ENCODE assay signal across 15 cellular contexts in genomic region chr3:18085429-18085828, GRCh38.
DNase-seq lines count a peak whose midpoint lies in the region; ATAC-seq and TF ChIP-seq lines count a peak whose summit lies in the region.
"Had no signal": no experiment of that assay in that cellular context is flagged by ENCODE, and none has a peak within 500 bp of the region (broad histone marks: within the 10 kb centered on the region; RNA-seq: fewer than 3 reads in every experiment).

No MANE protein-coding gene starts in this region.

- no peaks in the 10 kb centered on the region for H3K4me1 ChIP-seq in OCI-LY7 (ENCODE audit: insufficient read depth, low read length, poor library complexity, severe bottlenecking)
- H3K4me1 ChIP-seq in mucosa of descending colon (ENCODE audit: low read depth) = no peaks in the 10 kb centered on the region
- H3K4me1 ChIP-seq in foreskin keratinocyte = no peaks in the 10 kb centered on the region

- intact Hi-C loops in OCI-LY7 (cut with micrococcal nuclease; ENCODE audit: unreplicated experiment) = no loop called here
- intact Hi-C loops in mucosa of descending colon (cut with DNase I, micrococcal nuclease) = no loop called here

- H3K4me3 ChIP-seq in OCI-LY7 (ENCODE audit: low read depth, low read length, poor library complexity, severe bottlenecking) = no peak overlapping the region
- H3K4me3 ChIP-seq in mucosa of descending colon = no peak overlapping the region
- H3K4me3 ChIP-seq in WERI-Rb-1 (ENCODE audit: low read depth, low read length) = no peak overlapping the region
- H3K4me3 ChIP-seq: A549, BLaER1, HAP-1 had no signal

- TF ChIP-seq CTCF in OCI-LY7 (conservative IDR thresholded peaks at IDR 0.05; ENCODE audit: low read length) = no peak
- no peak for TF ChIP-seq CTCF in mucosa of descending colon (IDR thresholded peaks at IDR 0.05)
- no peak for TF ChIP-seq CTCF in foreskin keratinocyte (conservative IDR thresholded peaks at IDR 0.05)
- TF ChIP-seq CTCF in WERI-Rb-1 (IDR thresholded peaks at IDR 0.05; ENCODE audit: low read depth, low read length) = no peak

- no TSS peak for BruUV-seq in OCI-LY7 (replicated peaks; lab: Mats Ljungman, UMichigan)

- H3K36me3 ChIP-seq in KOPT-K1 (ENCODE audit: insufficient read depth, low read length) = peaks cover 22% of the 10 kb centered on the region; the same call in 1 of the 2 replicates
- no peaks in the 10 kb centered on the region for H3K36me3 ChIP-seq in OCI-LY7 (ENCODE audit: insufficient read depth, low read length)
- H3K36me3 ChIP-seq in mucosa of descending colon (ENCODE audit: low read depth) = no peaks in the 10 kb centered on the region
- H3K36me3 ChIP-seq in WERI-Rb-1 = no peaks in the 10 kb centered on the region
- H3K36me3 ChIP-seq: HAP-1 had no signal

- CTCF ChIA-PET in OCI-LY7 (lab: Charles Lee; ENCODE audit: unreplicated experiment) = no interaction called here

- H2AFZ ChIP-seq in OCI-LY7 (ENCODE audit: low read length) = peak overlapping the region; percentile 6; the same call in 1 of the 2 replicates

- POLR2A ChIA-PET in OCI-LY7 (lab: Charles Lee) = interaction anchor here (0.9 to 1.2 kb wide), 2 partner anchors 134 to 180 kb away, joined by 3 read pairs; no protein-coding TSS in a partner anchor

- ATAC-seq in mucosa of descending colon = peak; percentile 24
- ATAC-seq in HG03460 (IDR thresholded peaks at IDR 0.05; ENCODE audit: unreplicated experiment) = no peak
- no peak for ATAC-seq in foreskin keratinocyte
- ATAC-seq: A549, HepG2 had no signal

- DNase-seq in OCI-LY7 (ENCODE audit: low spot score) = no peak
- DNase-seq in mucosa of descending colon = no peak
- DNase-seq in foreskin keratinocyte = no peak
- no peak for DNase-seq in SW480 (ENCODE audit: low spot score)
- no peak for DNase-seq in WERI-Rb-1
- DNase-seq: AML-193, DMS53, GOT3, HFFc6 had no signal

- H3K27ac ChIP-seq in KOPT-K1 (ENCODE audit: low read depth, low read length, poor library complexity, severe bottlenecking) = peak overlapping the region; percentile 95
- no peak overlapping the region for H3K27ac ChIP-seq in OCI-LY7 (ENCODE audit: low read depth, low read length, poor library complexity, severe bottlenecking)
- H3K27ac ChIP-seq in foreskin keratinocyte = no peak overlapping the region
- H3K27ac ChIP-seq in WERI-Rb-1 = no peak overlapping the region
- H3K27ac ChIP-seq: A549, BLaER1 had no signal

- H3K9me3 ChIP-seq in KOPT-K1 (ENCODE audit: insufficient read depth, low read length, poor library complexity, severe bottlenecking) (no peaks in the 10 kb centered on the region), OCI-LY7 (ENCODE audit: low read length) (no peaks in the 10 kb centered on the region), mucosa of descending colon (no peaks in the 10 kb centered on the region), WERI-Rb-1 (ENCODE audit: severe bottlenecking) (no peaks in the 10 kb centered on the region)
- H3K9me3 ChIP-seq: A549 had no signal

- H3K9me2 ChIP-seq in OCI-LY7 (ENCODE audit: insufficient read depth, low read length) = no peaks in the 10 kb centered on the region

- no peak overlapping the region for H3K4me2 ChIP-seq in OCI-LY7 (ENCODE audit: low read length)
- H3K4me2 ChIP-seq: A549, BLaER1 had no signal

- no peaks in the 10 kb centered on the region for H3K27me3 ChIP-seq in foreskin keratinocyte
- no peaks in the 10 kb centered on the region for H3K27me3 ChIP-seq in WERI-Rb-1 (ENCODE audit: insufficient read depth, low read depth, severe bottlenecking)
- H3K27me3 ChIP-seq: BLaER1 had no signal

- H4K20me1 ChIP-seq in OCI-LY7 (ENCODE audit: insufficient read depth, low read length) = no peaks in the 10 kb centered on the region
- H4K20me1 ChIP-seq: BLaER1 had no signal

- H3K79me2 ChIP-seq in OCI-LY7 (ENCODE audit: insufficient read depth, low read depth, low read length) = no peaks in the 10 kb centered on the region
